ENCODE assay signal across 8 cellular contexts in the genomic region with DNA sequence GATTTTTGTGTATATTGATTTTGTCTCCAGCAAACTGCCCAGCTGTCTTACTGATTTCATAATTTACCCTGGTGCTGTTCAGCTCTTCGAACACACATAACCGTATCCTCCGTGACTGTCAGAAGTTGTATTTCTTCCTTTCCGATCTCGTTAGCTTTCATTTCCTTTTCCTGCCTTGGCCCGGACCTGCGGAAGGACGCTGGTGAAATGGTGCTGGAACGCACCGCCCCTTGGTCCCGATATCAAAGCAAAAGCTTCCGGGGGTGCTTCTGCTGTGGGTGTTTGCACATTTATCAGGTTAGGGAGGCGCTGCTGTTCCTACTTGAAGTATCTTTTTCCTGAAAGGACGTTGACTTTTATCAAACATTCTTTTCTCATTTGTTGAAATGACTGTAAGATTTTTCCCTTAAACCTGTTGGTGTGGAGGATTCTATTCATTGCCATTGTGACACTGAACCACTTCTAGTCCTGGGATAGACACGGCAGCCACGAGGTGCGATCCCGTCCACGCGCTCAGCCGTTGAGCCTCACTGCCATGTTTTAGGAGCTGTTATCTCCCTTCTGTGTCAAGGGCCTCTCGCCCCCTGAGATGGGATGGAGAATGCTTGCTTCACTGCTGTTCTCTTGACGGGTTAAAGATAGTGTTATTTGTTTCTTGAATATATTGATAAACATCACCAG.
DNase-seq lines count a peak whose midpoint lies in the region; ATAC-seq and TF ChIP-seq lines count a peak whose summit lies in the region.

No MANE protein-coding gene starts in this region.

- no peak for TF ChIP-seq EP300 in tibial nerve (IDR thresholded peaks at IDR 0.05)

- H3K4me3 ChIP-seq in Loucy (ENCODE audit: low read length, poor library complexity, severe bottlenecking), result peak overlapping the region; percentile 72
- H3K4me3 ChIP-seq in right atrium auricular region, result peak overlapping the region; percentile 4 to 37
- peak overlapping the region in 2 of 4 donors; percentile 6 to 21 for H3K4me3 ChIP-seq in tibial nerve

- H3K36me3 ChIP-seq in Loucy (ENCODE audit: insufficient read depth, low read length), result no peaks in the 10 kb centered on the region
- H3K36me3 ChIP-seq in right atrium auricular region, result no peaks in the 10 kb centered on the region
- H3K36me3 ChIP-seq in tibial nerve, result no peaks in the 10 kb centered on the region

- DNase-seq in activated T-cell treated with anti-CD3 and anti-CD28 coated beads, Interleukin-2, amount 50 U/mL, for 4 hours, result no peak
- DNase-seq in right atrium auricular region (ENCODE audit: low spot score) (no peak), pons (ENCODE audit: low spot score) (no peak), tibial nerve (ENCODE audit: low spot score in 2 of 2) (no peak)
- peak; percentile 37 for DNase-seq in stimulated activated CD8-positive, alpha-beta memory T cell treated with anti-CD3 and anti-CD28 coated beads, Interleukin-12 subunit alpha, Interleukin-12 subunit beta, amount 100 ng/mL, for 1 hour (ENCODE audit: low read depth)

- no peak overlapping the region for H3K27ac ChIP-seq in right atrium auricular region
- H3K27ac ChIP-seq in tibial nerve, result no peak overlapping the region

- peak; percentile 34 to 36 for ATAC-seq in activated T-cell treated with anti-CD3 and anti-CD28 coated beads, Interleukin-2, amount 50 U/mL, for 4 hours
- ATAC-seq in HG02885 (IDR thresholded peaks at IDR 0.05; ENCODE audit: poor library complexity, unreplicated experiment) (no peak), HG03095 (IDR thresholded peaks at IDR 0.05; ENCODE audit: unreplicated experiment) (no peak)

- no peaks in the 10 kb centered on the region for H3K36me3 Mint-ChIP-seq in activated T-cell treated with anti-CD3 and anti-CD28 coated beads, Interleukin-2, amount 50 U/mL, for 4 hours (ENCODE audit: insufficient read depth)

- H2AFZ ChIP-seq in Loucy (ENCODE audit: low read length), result peak overlapping the region; percentile 54

- 49 to 50% methylated on average over 23 of the region's 23 CpGs for WGBS in tibial nerve, 2 donors

- no peaks in the 10 kb centered on the region for H3K27me3 Mint-ChIP-seq in activated T-cell treated with anti-CD3 and anti-CD28 coated beads, Interleukin-2, amount 50 U/mL, for 4 hours (ENCODE audit: low read depth)

- H3K9me2 ChIP-seq in Loucy (replicated peaks; ENCODE audit: low read depth, low read length), result no peaks in the 10 kb centered on the region

- TF ChIP-seq CTCF in Loucy (conservative IDR thresholded peaks at IDR 0.05; ENCODE audit: low read length), result peak; percentile 25; the same call in 1 of the 2 replicates
- TF ChIP-seq CTCF in right atrium auricular region (IDR thresholded peaks at IDR 0.05), result no peak
- no peak for TF ChIP-seq CTCF in tibial nerve (IDR thresholded peaks at IDR 0.05)

- no peaks in the 10 kb centered on the region for H4K20me1 ChIP-seq in Loucy (ENCODE audit: insufficient read depth, low read length, poor library complexity, severe bottlenecking)

- H3K9me3 ChIP-seq in Loucy (ENCODE audit: insufficient read depth, low read depth, low read length), result no peaks in the 10 kb centered on the region
- peaks cover 0 to 6% of the 10 kb centered on the region in 2 donors for H3K9me3 ChIP-seq in right atrium auricular region
- H3K9me3 ChIP-seq in tibial nerve, result peaks cover 0 to 7% (median 0%) of the 10 kb centered on the region in 4 donors

- H3K9ac ChIP-seq in Loucy (ENCODE audit: low read depth, low read length, poor library complexity, severe bottlenecking), result peak overlapping the region; percentile 80

- H3K4me3 Mint-ChIP-seq in activated T-cell treated with anti-CD3 and anti-CD28 coated beads, Interleukin-2, amount 50 U/mL, for 4 hours, result peak overlapping the region; percentile 76

- H3K4me2 ChIP-seq in Loucy (ENCODE audit: low read depth, low read length, poor library complexity, severe bottlenecking), result peak overlapping the region; percentile 87

- H3K27me3 ChIP-seq in Loucy (ENCODE audit: insufficient read depth, low read length, poor library complexity, severe bottlenecking), result no peaks in the 10 kb centered on the region
- H3K27me3 ChIP-seq in right atrium auricular region, result no peaks in the 10 kb centered on the region
- peaks cover 0 to 26% of the 10 kb centered on the region in 2 donors for H3K27me3 ChIP-seq in tibial nerve

- H3F3A ChIP-seq in Loucy (ENCODE audit: low read depth), result peaks cover 4% of the 10 kb centered on the region; the same call in 1 of the 2 replicates

- H3K79me2 ChIP-seq in Loucy (ENCODE audit: insufficient read depth, low read length), result no peaks in the 10 kb centered on the region

- H3K4me1 Mint-ChIP-seq in activated T-cell treated with anti-CD3 and anti-CD28 coated beads, Interleukin-2, amount 50 U/mL, for 4 hours (ENCODE audit: low read depth), result peaks cover 63% of the 10 kb centered on the region

- H3K4me1 ChIP-seq in Loucy (ENCODE audit: insufficient read depth, low read length, poor library complexity, severe bottlenecking), result peaks cover 54% of the 10 kb centered on the region
- H3K4me1 ChIP-seq in right atrium auricular region, result peaks cover 0 to 9% of the 10 kb centered on the region in 2 donors
- H3K4me1 ChIP-seq in tibial nerve, result peaks cover 0 to 16% (median 0%) of the 10 kb centered on the region in 4 donors

- H3K9me3 Mint-ChIP-seq in activated T-cell treated with anti-CD3 and anti-CD28 coated beads, Interleukin-2, amount 50 U/mL, for 4 hours, result peaks cover 4% of the 10 kb centered on the region

- no peak for TF ChIP-seq POLR2A in tibial nerve (IDR thresholded peaks at IDR 0.05)

Comparison
In these comparisons a context has a peak if more than half of its experiments do, and no peak if none do; other contexts are left out.
1. ATAC-seq: peak in activated T-cell treated with anti-CD3 and anti-CD28 coated beads, Interleukin-2, amount 50 U/mL, for 4 hours (2 of 2); none in HG02885 (single experiment) and HG03095 (single experiment).